ENCODE assay signal across 16 cellular contexts in genomic region chr18:78566720-78567119, GRCh38.
DNase-seq lines count a peak whose midpoint lies in the region; ATAC-seq and TF ChIP-seq lines count a peak whose summit lies in the region.
"Had no signal": no experiment of that assay in that cellular context is flagged by ENCODE, and none has a peak within 500 bp of the region (broad histone marks: within the 10 kb centered on the region; RNA-seq: fewer than 3 reads in every experiment).

No MANE protein-coding gene starts in this region.

- no peak overlapping the region for H3K9ac ChIP-seq in neuronal stem cell (ENCODE audit: low read depth, low read length, poor library complexity)
- H3K9ac ChIP-seq: BLaER1 had no signal

- no peak overlapping the region for H3K27ac ChIP-seq in neuronal stem cell (replicated peaks; ENCODE audit: low read length)
- no peak overlapping the region for H3K27ac ChIP-seq in spleen
- H3K27ac ChIP-seq: BLaER1 had no signal

- H3K4me3 ChIP-seq in neuronal stem cell (ENCODE audit: low read length in 2 of 2), result no peak overlapping the region
- H3K4me3 ChIP-seq in spleen, result no peak overlapping the region
- H3K4me3 ChIP-seq: BLaER1 had no signal

- H3K4me3 Mint-ChIP-seq in CD14-positive monocyte, result no peak overlapping the region
- no peak overlapping the region for H3K4me3 Mint-ChIP-seq in activated naive CD8-positive, alpha-beta T cell treated with anti-CD3 and anti-CD28 coated beads for 36 hours
- H3K4me3 Mint-ChIP-seq: CD4-positive, alpha-beta T cell; CD8-positive, alpha-beta T cell had no signal

- peaks cover 0 to 2% (median 1%) of the 10 kb centered on the region in 3 donors for H3K27me3 Mint-ChIP-seq in CD14-positive monocyte (ENCODE audit: low read depth in 3 of 3)
- peaks cover 11% of the 10 kb centered on the region for H3K27me3 Mint-ChIP-seq in activated naive CD8-positive, alpha-beta T cell treated with anti-CD3 and anti-CD28 coated beads for 36 hours
- H3K27me3 Mint-ChIP-seq: CD4-positive, alpha-beta T cell had no signal

- H4K91ac ChIP-seq in neuronal stem cell (ENCODE audit: low read depth, low read length, poor library complexity), result no peak overlapping the region

- intact Hi-C loops in CD14-positive monocyte (cut with micrococcal nuclease) (no loop called here), spleen (cut with DNase I; ENCODE audit: low total_unique reads) (no loop called here)

- H2BK120ac ChIP-seq in neuronal stem cell (ENCODE audit: low read depth, low read length), result no peak overlapping the region

- H3K4me1 Mint-ChIP-seq in CD14-positive monocyte, result no peaks in the 10 kb centered on the region
- H3K4me1 Mint-ChIP-seq in activated naive CD8-positive, alpha-beta T cell treated with anti-CD3 and anti-CD28 coated beads for 36 hours, result no peaks in the 10 kb centered on the region

- no peak overlapping the region for H2AFZ ChIP-seq in neuronal stem cell (ENCODE audit: low read length)

- H3K9me3 Mint-ChIP-seq in CD14-positive monocyte, result peaks cover 12 to 24% (median 17%) of the 10 kb centered on the region in 7 donors
- peaks cover 15% of the 10 kb centered on the region for H3K9me3 Mint-ChIP-seq in activated naive CD8-positive, alpha-beta T cell treated with anti-CD3 and anti-CD28 coated beads for 36 hours

- H2AK5ac ChIP-seq in neuronal stem cell (ENCODE audit: low read depth, low read length), result no peak overlapping the region

- H3K27me3 ChIP-seq in neuronal stem cell (ENCODE audit: control insufficient read depth in 3 of 3, insufficient read depth in 3 of 3, low read depth in 1 of 3, low read length in 3 of 3) (peaks cover 0 to 7% (median 2%) of the 10 kb centered on the region in 3 experiments), spleen (replicated peaks in 1 of 7) (peaks cover 0 to 13% (median 0%) of the 10 kb centered on the region in 7 donors)
- H3K27me3 ChIP-seq: BE2C, BLaER1 had no signal

- H3K4me2 ChIP-seq in neuronal stem cell (ENCODE audit: insufficient read depth, low read length, poor library complexity, severe bottlenecking), result no peak overlapping the region
- H3K4me2 ChIP-seq: BLaER1 had no signal

- H3K36me3 Mint-ChIP-seq in CD14-positive monocyte, result no peaks in the 10 kb centered on the region
- no peaks in the 10 kb centered on the region for H3K36me3 Mint-ChIP-seq in activated naive CD8-positive, alpha-beta T cell treated with anti-CD3 and anti-CD28 coated beads for 36 hours
- H3K36me3 Mint-ChIP-seq: CD8-positive, alpha-beta T cell had no signal

- TF ChIP-seq CTCF in CD14-positive monocyte (IDR thresholded peaks at IDR 0.05), result no peak
- TF ChIP-seq CTCF in spleen (IDR thresholded peaks at IDR 0.05 in 8 of 11, conservative IDR thresholded peaks at IDR 0.05 in 3 of 11), result no peak

- H3K27ac Mint-ChIP-seq in CD14-positive monocyte, result no peak overlapping the region
- no peak overlapping the region for H3K27ac Mint-ChIP-seq in activated naive CD8-positive, alpha-beta T cell treated with anti-CD3 and anti-CD28 coated beads for 36 hours
- H3K27ac Mint-ChIP-seq: CD4-positive, alpha-beta T cell; CD8-positive, alpha-beta T cell had no signal

- H3K4me1 ChIP-seq in neuronal stem cell (ENCODE audit: control insufficient read depth in 2 of 2, insufficient read depth in 1 of 2, low read depth in 1 of 2, low read length in 2 of 2) (peaks cover 6 to 15% of the 10 kb centered on the region in 2 donors), spleen (no peaks in the 10 kb centered on the region)
- H3K4me1 ChIP-seq: BE2C, Caco-2 had no signal

- H4K8ac ChIP-seq in neuronal stem cell (ENCODE audit: low read depth, low read length), result no peak overlapping the region

- no peak overlapping the region for H2BK12ac ChIP-seq in neuronal stem cell (ENCODE audit: low read length)

- H2BK15ac ChIP-seq in neuronal stem cell (ENCODE audit: low read length), result no peak overlapping the region

- DNase-seq in CD14-positive monocyte (ENCODE audit: low spot score) (peak; percentile 20), neuronal stem cell (ENCODE audit: low spot score) (no peak), spleen (peak; percentile 39)
- no peak for DNase-seq in activated naive CD8-positive, alpha-beta T cell treated with anti-CD3 and anti-CD28 coated beads for 36 hours
- DNase-seq: 8988T; ACHN; BE2C; C1 segment of cervical spinal cord; Caco-2; Calu3; CD4-positive, alpha-beta T cell; DMS79 treated with DMSO at 0.1 percent for 48 hours; GF-D8 had no signal

- WGBS in neuronal stem cell (ENCODE audit: extremely low coverage in 2 of 2, insufficient read length in 2 of 2, insufficient replicate concordance in 1 of 2), 2 donors, result no CpG with 5 or more reads among the region's 8 CpGs
- WGBS in spleen, 5 donors, result 80 to 91% (median 88%) methylated on average over 5 to 8 of the region's 8 CpGs

- H3K36me3 ChIP-seq in neuronal stem cell (replicated peaks in 1 of 2; ENCODE audit: control insufficient read depth in 2 of 2, insufficient read depth in 2 of 2, low read length in 2 of 2), result peaks cover 0 to 2% of the 10 kb centered on the region in 2 donors
- H3K36me3 ChIP-seq in spleen, result no peaks in the 10 kb centered on the region
- H3K36me3 ChIP-seq: BE2C, BLaER1 had no signal

- H3K79me1 ChIP-seq in neuronal stem cell (ENCODE audit: low read depth, low read length), result peaks cover 3% of the 10 kb centered on the region

- no peak for ATAC-seq in HG02870 (IDR thresholded peaks at IDR 0.05; ENCODE audit: unreplicated experiment)
- ATAC-seq: CD8-positive, alpha-beta T cell had no signal

- H2BK5ac ChIP-seq in neuronal stem cell (ENCODE audit: low read length), result no peak overlapping the region

- peak overlapping the region; percentile 52 for H3K18ac ChIP-seq in neuronal stem cell (ENCODE audit: low read length)

- H3K9me3 ChIP-seq in neuronal stem cell (replicated peaks in 1 of 2; ENCODE audit: control insufficient read depth in 2 of 2, insufficient read depth in 1 of 2, low read depth in 1 of 2, low read length in 2 of 2) (peaks cover 0 to 4% of the 10 kb centered on the region in 2 donors), spleen (peaks cover 3 to 48% (median 27%) of the 10 kb centered on the region in 8 donors)
- H3K9me3 ChIP-seq: BE2C, BLaER1, Caco-2 had no signal

- no peak overlapping the region for H3K23ac ChIP-seq in neuronal stem cell (ENCODE audit: low read depth, low read length, poor library complexity)

- TF ChIP-seq POLR2A in spleen (IDR thresholded peaks at IDR 0.05), result no peak

- no peak overlapping the region for H3K4ac ChIP-seq in neuronal stem cell (ENCODE audit: low read length)

- no peak overlapping the region for H3K14ac ChIP-seq in neuronal stem cell (ENCODE audit: low read length)

Comparison
In these comparisons a context has a peak if more than half of its experiments do, and no peak if none do; other contexts are left out.
1. DNase-seq: peak in CD14-positive monocyte (single experiment) and spleen (single experiment); none in neuronal stem cell (single experiment) and activated naive CD8-positive, alpha-beta T cell treated with anti-CD3 and anti-CD28 coated beads for 36 hours (single experiment).